19 cellular contexts compared by ENCODE assay signal in genomic region chr13:40508767-40509342, GRCh38.
DNase-seq lines count a peak whose midpoint lies in the region; TF ChIP-seq lines count a peak whose summit lies in the region.
"Had no signal": no experiment of that assay in that cellular context is flagged by ENCODE, and none has a peak within 500 bp of the region (broad histone marks: within the 10 kb centered on the region; RNA-seq: fewer than 3 reads in every experiment).

No MANE protein-coding gene starts in this region.

- H3K4me2 ChIP-seq in trophoblast cell (ENCODE audit: low read length) = no peak overlapping the region

- no peak overlapping the region for H3K18ac ChIP-seq in trophoblast cell (ENCODE audit: low read length)

- no peak overlapping the region for H4K91ac ChIP-seq in trophoblast cell (ENCODE audit: low read depth, low read length)

- TF ChIP-seq POLR2A in suprapubic skin (IDR thresholded peaks at IDR 0.05) (no peak), stomach (IDR thresholded peaks at IDR 0.05) (no peak)

- no peaks in the 10 kb centered on the region for H3K36me3 ChIP-seq in WERI-Rb-1
- H3K36me3 ChIP-seq in muscle layer of duodenum (ENCODE audit: control insufficient read depth in 1 of 2, insufficient read depth in 2 of 2, low read length in 2 of 2) = no peaks in the 10 kb centered on the region
- no peaks in the 10 kb centered on the region for H3K36me3 ChIP-seq in suprapubic skin
- no peaks in the 10 kb centered on the region for H3K36me3 ChIP-seq in stomach
- no peaks in the 10 kb centered on the region for H3K36me3 ChIP-seq in trophoblast cell (ENCODE audit: control insufficient read depth in 1 of 2, insufficient read depth in 2 of 2, low read length in 2 of 2)

- peaks cover 3% of the 10 kb centered on the region for H3K27me3 Mint-ChIP-seq in activated naive CD4-positive, alpha-beta T cell treated with anti-CD3 and anti-CD28 coated beads, Interleukin-2, amount 10 ng/mL, durations not matched to agents 7 days and 5 days
- H3K27me3 Mint-ChIP-seq in activated naive CD4-positive, alpha-beta T cell treated with anti-CD3 and anti-CD28 coated beads for 36 hours (ENCODE audit: low read depth) = no peaks in the 10 kb centered on the region
- H3K27me3 Mint-ChIP-seq: activated CD4-positive, alpha-beta T cell treated with anti-CD3 and anti-CD28 coated beads, Interleukin-2, amount 10 ng/mL, durations not matched to agents 24 days and 14 days; activated T-cell treated with anti-CD3 and anti-CD28 coated beads, Interleukin-2, amount 50 U/mL, for 24 hours had no signal

- H3K79me1 ChIP-seq in trophoblast cell (ENCODE audit: low read length) = peaks cover 3% of the 10 kb centered on the region

- no peak overlapping the region for H2BK120ac ChIP-seq in trophoblast cell (ENCODE audit: insufficient read depth, low read length, poor library complexity)

- no peak for DNase-seq in activated naive CD4-positive, alpha-beta T cell treated with anti-CD3 and anti-CD28 coated beads, Interleukin-2, amount 10 ng/mL, durations not matched to agents 7 days and 5 days
- no peak for DNase-seq in activated naive CD4-positive, alpha-beta T cell treated with anti-CD3 and anti-CD28 coated beads for 36 hours
- DNase-seq in WERI-Rb-1 (peak; percentile 14), suprapubic skin (ENCODE audit: low spot score in 2 of 2) (no peak), stomach (no peak), NCI-H2029 treated with DMSO at 0.1 percent for 48 hours (lab: John Stamatoyannopoulos, UW) (no peak), trophoblast cell (no peak)
- DNase-seq: ACHN; activated CD4-positive, alpha-beta T cell treated with anti-CD3 and anti-CD28 coated beads, Interleukin-2, amount 10 ng/mL, durations not matched to agents 24 days and 14 days; activated T-cell treated with anti-CD3 and anti-CD28 coated beads, Interleukin-2, amount 50 U/mL, for 24 hours; foreskin melanocyte; MM.1S; NCI-H187; NCI-H446; stimulated activated CD4-positive, alpha-beta T cell treated with anti-CD3 and anti-CD28 coated beads, Interleukin-4, amount 100 ng/mL, for 4 hours had no signal

- no peak overlapping the region for H3K9ac ChIP-seq in trophoblast cell (ENCODE audit: low read length)

- peaks cover 42% of the 10 kb centered on the region for H3K4me1 Mint-ChIP-seq in activated naive CD4-positive, alpha-beta T cell treated with anti-CD3 and anti-CD28 coated beads, Interleukin-2, amount 10 ng/mL, durations not matched to agents 7 days and 5 days
- H3K4me1 Mint-ChIP-seq in activated naive CD4-positive, alpha-beta T cell treated with anti-CD3 and anti-CD28 coated beads for 36 hours (ENCODE audit: low read depth) = peaks cover 63% of the 10 kb centered on the region

- H2AFZ ChIP-seq in trophoblast cell (ENCODE audit: insufficient read depth, low read length, poor library complexity) = no peak overlapping the region

- intact Hi-C loops in activated naive CD4-positive, alpha-beta T cell treated with anti-CD3 and anti-CD28 coated beads for 36 hours (cut with micrococcal nuclease) = loop anchor here (1.0 kb wide), 1 partner anchor 14 kb away; no protein-coding TSS in a partner anchor
- intact Hi-C loops in stomach (cut with DNase I; ENCODE audit: low total_unique reads) = no loop called here

- no peak overlapping the region for H4K12ac ChIP-seq in trophoblast cell (ENCODE audit: low read depth, low read length)

- peaks cover 4% of the 10 kb centered on the region for H3K36me3 Mint-ChIP-seq in activated naive CD4-positive, alpha-beta T cell treated with anti-CD3 and anti-CD28 coated beads, Interleukin-2, amount 10 ng/mL, durations not matched to agents 7 days and 5 days
- no peaks in the 10 kb centered on the region for H3K36me3 Mint-ChIP-seq in activated naive CD4-positive, alpha-beta T cell treated with anti-CD3 and anti-CD28 coated beads for 36 hours (ENCODE audit: low read depth)

- H3K9me3 Mint-ChIP-seq in activated naive CD4-positive, alpha-beta T cell treated with anti-CD3 and anti-CD28 coated beads, Interleukin-2, amount 10 ng/mL, durations not matched to agents 7 days and 5 days = peaks cover 2% of the 10 kb centered on the region
- no peaks in the 10 kb centered on the region for H3K9me3 Mint-ChIP-seq in activated naive CD4-positive, alpha-beta T cell treated with anti-CD3 and anti-CD28 coated beads for 36 hours

- H3K23ac ChIP-seq in trophoblast cell (ENCODE audit: low read length) = no peak overlapping the region

- WGBS in suprapubic skin = 52% methylated on average over 3 of the region's 3 CpGs
- 77 to 93% (median 85%) methylated on average over 3 of the region's 3 CpGs for WGBS in stomach, 5 donors
- no CpG with 5 or more reads among the region's 3 CpGs for WGBS in trophoblast cell (ENCODE audit: extremely low coverage, insufficient coverage, insufficient read length)

- H2AK5ac ChIP-seq in trophoblast cell (ENCODE audit: low read length) = no peak overlapping the region

- no peak overlapping the region for H4K8ac ChIP-seq in trophoblast cell (ENCODE audit: low read depth, low read length)

- TF ChIP-seq EP300 in suprapubic skin (IDR thresholded peaks at IDR 0.05) (no peak), stomach (IDR thresholded peaks at IDR 0.05) (no peak)

- H2BK12ac ChIP-seq in trophoblast cell (ENCODE audit: low read length) = no peak overlapping the region

- H3K4me3 Mint-ChIP-seq in activated naive CD4-positive, alpha-beta T cell treated with anti-CD3 and anti-CD28 coated beads, Interleukin-2, amount 10 ng/mL, durations not matched to agents 7 days and 5 days = no peak overlapping the region
- H3K4me3 Mint-ChIP-seq in activated naive CD4-positive, alpha-beta T cell treated with anti-CD3 and anti-CD28 coated beads for 36 hours = no peak overlapping the region
- H3K4me3 Mint-ChIP-seq: activated CD4-positive, alpha-beta T cell treated with anti-CD3 and anti-CD28 coated beads, Interleukin-2, amount 10 ng/mL, durations not matched to agents 24 days and 14 days; activated T-cell treated with anti-CD3 and anti-CD28 coated beads, Interleukin-2, amount 50 U/mL, for 24 hours; CD8-positive, alpha-beta memory T cell; nephron had no signal

- no peak overlapping the region for H3K4ac ChIP-seq in trophoblast cell (ENCODE audit: low read depth, low read length)

- H3K27ac ChIP-seq in WERI-Rb-1 (no peak overlapping the region), muscle layer of duodenum (ENCODE audit: low read length) (peak overlapping the region; percentile 74), suprapubic skin (peak overlapping the region; percentile 59), stomach (peak overlapping the region in 1 of 5 donors; percentile 14), trophoblast cell (ENCODE audit: low read depth, low read length) (no peak overlapping the region)

- H3K14ac ChIP-seq in trophoblast cell (ENCODE audit: low read length) = no peak overlapping the region

- H3K27me3 ChIP-seq in WERI-Rb-1 (ENCODE audit: insufficient read depth, low read depth, severe bottlenecking) (no peaks in the 10 kb centered on the region), muscle layer of duodenum (ENCODE audit: low read depth, low read length) (no peaks in the 10 kb centered on the region), suprapubic skin (no peaks in the 10 kb centered on the region), stomach (no peaks in the 10 kb centered on the region), trophoblast cell (ENCODE audit: insufficient read depth, low read length) (no peaks in the 10 kb centered on the region)

- peaks cover 1% of the 10 kb centered on the region for H3K79me2 ChIP-seq in trophoblast cell (ENCODE audit: control insufficient read depth, insufficient read depth, low read length, poor library complexity)

- H2BK5ac ChIP-seq in trophoblast cell (ENCODE audit: low read depth, low read length, poor library complexity) = no peak overlapping the region

- H3K27ac Mint-ChIP-seq in activated naive CD4-positive, alpha-beta T cell treated with anti-CD3 and anti-CD28 coated beads, Interleukin-2, amount 10 ng/mL, durations not matched to agents 7 days and 5 days = peak overlapping the region; percentile 16
- H3K27ac Mint-ChIP-seq in activated naive CD4-positive, alpha-beta T cell treated with anti-CD3 and anti-CD28 coated beads for 36 hours = no peak overlapping the region

- H3K4me3 ChIP-seq in WERI-Rb-1 (ENCODE audit: low read depth, low read length) (no peak overlapping the region), muscle layer of duodenum (ENCODE audit: low read depth in 1 of 2, low read length in 2 of 2) (no peak overlapping the region), suprapubic skin (no peak overlapping the region), stomach (no peak overlapping the region), trophoblast cell (ENCODE audit: low read depth, low read length) (no peak overlapping the region)
- H3K4me3 ChIP-seq: lung had no signal

- no peaks in the 10 kb centered on the region for H3K9me3 ChIP-seq in WERI-Rb-1 (ENCODE audit: severe bottlenecking)
- no peaks in the 10 kb centered on the region for H3K9me3 ChIP-seq in muscle layer of duodenum (ENCODE audit: control insufficient read depth in 1 of 2, low read length in 2 of 2)
- no peaks in the 10 kb centered on the region for H3K9me3 ChIP-seq in suprapubic skin
- no peaks in the 10 kb centered on the region for H3K9me3 ChIP-seq in stomach
- H3K9me3 ChIP-seq in trophoblast cell (ENCODE audit: insufficient read depth, low read depth, low read length) = no peaks in the 10 kb centered on the region

- no peak for TF ChIP-seq CTCF in WERI-Rb-1 (IDR thresholded peaks at IDR 0.05; ENCODE audit: low read depth, low read length)
- no peak for TF ChIP-seq CTCF in suprapubic skin (IDR thresholded peaks at IDR 0.05)
- no peak for TF ChIP-seq CTCF in stomach (IDR thresholded peaks at IDR 0.05)

- CTCF ChIA-PET in activated naive CD4-positive, alpha-beta T cell treated with anti-CD3 and anti-CD28 coated beads, Interleukin-2, amount 10 ng/mL, durations not matched to agents 7 days and 5 days (lab: Charles Lee) = interaction anchor here (0.8 to 1.0 kb wide), 3 partner anchors 9 to 36 kb away, joined by 3 read pairs; no protein-coding TSS in a partner anchor
- CTCF ChIA-PET in activated naive CD4-positive, alpha-beta T cell treated with anti-CD3 and anti-CD28 coated beads for 36 hours (lab: Charles Lee) = interaction anchor here (0.6 to 1.2 kb wide), 5 partner anchors 9 to 315 kb away, joined by 3 to 4 read pairs (median 3); no protein-coding TSS in a partner anchor

- H3K4me1 ChIP-seq in muscle layer of duodenum (ENCODE audit: control insufficient read depth in 1 of 2, insufficient read depth in 2 of 2, low read length in 2 of 2) = no peaks in the 10 kb centered on the region
- H3K4me1 ChIP-seq in suprapubic skin = peaks cover 9% of the 10 kb centered on the region
- peaks cover 0 to 15% (median 0%) of the 10 kb centered on the region in 4 donors for H3K4me1 ChIP-seq in stomach
- peaks cover 6 to 8% of the 10 kb centered on the region in 2 experiments for H3K4me1 ChIP-seq in trophoblast cell (ENCODE audit: control insufficient read depth in 1 of 2, insufficient read depth in 2 of 2, low read length in 2 of 2)

Comparison
In these comparisons a context has a peak if more than half of its experiments do, and no peak if none do; other contexts are left out.
1. H3K27ac ChIP-seq: peak in muscle layer of duodenum (single experiment) and suprapubic skin (single experiment); none in WERI-Rb-1 (single experiment) and trophoblast cell (single experiment).